Comparison of ENCODE assay signal across 26 cellular contexts in the genomic region with DNA sequence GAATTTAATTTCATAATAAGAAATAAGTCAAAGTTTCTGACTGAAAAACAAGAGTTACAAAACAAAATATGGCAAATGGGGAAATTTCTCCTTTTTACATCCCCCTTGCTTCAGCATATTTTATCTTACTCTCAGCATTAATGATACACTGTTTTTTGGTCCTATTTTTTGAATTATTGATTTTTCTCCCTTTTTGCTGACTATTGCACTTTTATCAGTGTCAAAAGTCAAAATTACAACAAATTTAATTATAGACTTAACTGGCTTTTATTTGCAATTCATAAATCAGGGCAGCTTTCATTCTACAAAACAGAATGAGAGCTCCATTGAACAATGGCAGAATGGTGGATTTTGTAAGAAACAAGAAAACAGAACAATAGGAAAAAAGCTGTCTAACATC.
DNase-seq lines count a peak whose midpoint lies in the region; ATAC-seq, FAIRE-seq and TF ChIP-seq lines count a peak whose summit lies in the region.
"Had no signal": no experiment of that assay in that cellular context is flagged by ENCODE, and none has a peak within 500 bp of the region (broad histone marks: within the 10 kb centered on the region; RNA-seq: fewer than 3 reads in every experiment).

No MANE protein-coding gene starts in this region.

- dilution Hi-C loops in IMR-90 (cut with HindIII; ENCODE audit: low sequenced_read_pairs, unreplicated experiment) = no loop called here

- no peak overlapping the region for H2BK120ac ChIP-seq in IMR-90 (ENCODE audit: low read depth, low read length)
- no peak overlapping the region for H2BK120ac ChIP-seq in H1 (replicated peaks; ENCODE audit: low read depth, low read length)

- H3K9me1 ChIP-seq in IMR-90 (ENCODE audit: insufficient read depth, low read length) = no peaks in the 10 kb centered on the region

- H3K23ac ChIP-seq in IMR-90 (ENCODE audit: low read depth, low read length) (no peak overlapping the region), H1 (ENCODE audit: insufficient read length) (no peak overlapping the region)

- H4K8ac ChIP-seq in IMR-90 (ENCODE audit: low read depth in 2 of 2, low read length in 2 of 2) (no peak overlapping the region), H1 (ENCODE audit: extremely low read depth, insufficient read depth, low read length) (no peak overlapping the region)

- intact Hi-C loops in HepG2 (cut with micrococcal nuclease; ENCODE audit: unreplicated experiment) = no loop called here
- intact Hi-C loops in right lobe of liver (cut with DNase I) = no loop called here
- intact Hi-C loops in IMR-90 (cut with micrococcal nuclease) = no loop called here

- H3K4me2 ChIP-seq in HepG2 (ENCODE audit: low read depth, low read length) (no peak overlapping the region), IMR-90 (ENCODE audit: low read depth, low read length) (no peak overlapping the region), H1 (ENCODE audit: insufficient read depth in 1 of 2, low read depth in 2 of 2, low read length in 2 of 2) (no peak overlapping the region)
- H3K4me2 ChIP-seq: BLaER1 had no signal

- H3K4me1 ChIP-seq in HepG2 (ENCODE audit: insufficient read depth, low read length) (no peaks in the 10 kb centered on the region), right lobe of liver (no peaks in the 10 kb centered on the region), IMR-90 (ENCODE audit: control insufficient read depth, insufficient read depth, low read length) (no peaks in the 10 kb centered on the region), H1 (replicated peaks in 1 of 4; ENCODE audit: control insufficient read depth in 3 of 4, insufficient read depth in 4 of 4, low read length in 3 of 4) (no peaks in the 10 kb centered on the region)
- H3K4me1 ChIP-seq: BLaER1 had no signal

- BruUV-seq in HepG2 (replicated peaks; lab: Mats Ljungman, UMichigan) (no TSS peak), IMR-90 (replicated peaks; lab: Mats Ljungman, UMichigan) (no TSS peak)

- H3K56ac ChIP-seq in IMR-90 (ENCODE audit: extremely low read depth, insufficient read depth, low read length) (no peak overlapping the region), H1 (replicated peaks; ENCODE audit: insufficient read length, low read depth, low read length) (no peak overlapping the region)

- H3K9ac ChIP-seq in HepG2 (ENCODE audit: insufficient read depth, low read depth, low read length) (no peak overlapping the region), IMR-90 (ENCODE audit: low read depth, low read length) (no peak overlapping the region), H1 (replicated peaks in 1 of 4; ENCODE audit: extremely low read depth in 1 of 4, low read depth in 3 of 4, low read length in 3 of 4) (no peak overlapping the region)
- H3K9ac ChIP-seq: BLaER1 had no signal

- no peak overlapping the region for H3K14ac ChIP-seq in IMR-90 (replicated peaks; ENCODE audit: low read depth, low read length)
- H3K14ac ChIP-seq in H1 (ENCODE audit: insufficient read length) = no peak overlapping the region

- no peak overlapping the region for H3K4ac ChIP-seq in IMR-90 (ENCODE audit: low read depth, low read length)
- no peak overlapping the region for H3K4ac ChIP-seq in H1 (replicated peaks; ENCODE audit: insufficient read length, low read depth, low read length)

- DNase-seq in HepG2 (ENCODE audit: low spot score) (no peak), right lobe of liver (no peak), IMR-90 (no peak), H1 (ENCODE audit: low read depth in 1 of 2, low spot score in 2 of 2) (no peak), NCI-H1436 (lab: John Stamatoyannopoulos, UW) (no peak), NCI-H446 (lab: John Stamatoyannopoulos, UW) (no peak)
- DNase-seq: ACHN; BE2C; C1 segment of cervical spinal cord; CD4-positive, alpha-beta memory T cell; CD4-positive, CD25-positive, alpha-beta regulatory T cell; CD8-positive, alpha-beta memory T cell; COR-L47; DMS 273 treated with DMSO at 0.1 percent for 48 hours; DMS153; DMS53; DMS79; DND-41; EL; GDM1 had no signal

- ATAC-seq in HepG2 (no peak), right lobe of liver (no peak), IMR-90 (ENCODE audit: low read depth) (no peak), GM21381 (IDR thresholded peaks at IDR 0.05; ENCODE audit: unreplicated experiment) (no peak)
- ATAC-seq: GM12878 had no signal

- H3K27ac ChIP-seq in HepG2 (ENCODE audit: extremely low read length, insufficient read depth, low read length) (no peak overlapping the region), right lobe of liver (no peak overlapping the region), IMR-90 (ENCODE audit: insufficient read depth, low read length) (no peak overlapping the region), H1 (ENCODE audit: low read depth, low read length) (no peak overlapping the region)
- H3K27ac ChIP-seq: 22Rv1, BLaER1 had no signal

- TF ChIP-seq POLR2A in HepG2 (IDR thresholded peaks at IDR 0.05; ENCODE audit: insufficient read depth in 1 of 2, low read depth in 2 of 2, low read length in 2 of 2) = no peak
- no peak for TF ChIP-seq POLR2A in right lobe of liver (IDR thresholded peaks at IDR 0.05)
- no peak for TF ChIP-seq POLR2A in IMR-90 (IDR thresholded peaks at IDR 0.05; ENCODE audit: low read depth, low read length)
- no peak for TF ChIP-seq POLR2A in H1 (IDR thresholded peaks at IDR 0.05; ENCODE audit: control extremely low read depth in 1 of 2, low read depth in 2 of 2, low read length in 2 of 2)

- H3K79me2 ChIP-seq in HepG2 (ENCODE audit: insufficient read depth, low read length) (no peaks in the 10 kb centered on the region), H1 (ENCODE audit: control insufficient read depth in 1 of 2, insufficient read depth in 2 of 2, low read length in 2 of 2) (no peaks in the 10 kb centered on the region)

- TF ChIP-seq CTCF in HepG2 (CRISPR knock-in tag; IDR thresholded peaks at IDR 0.05) = no peak
- TF ChIP-seq CTCF in right lobe of liver (IDR thresholded peaks at IDR 0.05) = no peak
- no peak for TF ChIP-seq CTCF in IMR-90 (conservative IDR thresholded peaks at IDR 0.05; ENCODE audit: low read depth, low read length)
- TF ChIP-seq CTCF in H1 (IDR thresholded peaks at IDR 0.05; ENCODE audit: control extremely low read depth in 1 of 3, insufficient read depth in 1 of 3, low read depth in 1 of 3, low read length in 3 of 3) = no peak

- H2AFZ ChIP-seq in HepG2 (ENCODE audit: low read length) (no peak overlapping the region), IMR-90 (replicated peaks; ENCODE audit: low read length, poor library complexity) (no peak overlapping the region), H1 (ENCODE audit: low read length) (no peak overlapping the region)

- no peaks in the 10 kb centered on the region for H3K23me2 ChIP-seq in H1 (ENCODE audit: low read depth, low read length)

- H2BK20ac ChIP-seq in IMR-90 (ENCODE audit: low read depth, low read length) = no peak overlapping the region
- H2BK20ac ChIP-seq in H1 (ENCODE audit: low read length) = no peak overlapping the region

- CTCF ChIA-PET in HepG2 (lab: Yijun Ruan, JAX; ENCODE audit: low intra/inter-chr PET ratio, low total read pairs) = no interaction called here
- CTCF ChIA-PET in IMR-90 (lab: Yijun Ruan, JAX) = interaction anchor here (0.9 kb wide), 1 partner anchor 367 kb away, joined by 4 read pairs; no protein-coding TSS in a partner anchor
- CTCF ChIA-PET in H1 (lab: Charles Lee; ENCODE audit: partially characterized antibody) = interaction anchor here (1.0 kb wide), 1 partner anchor 344 kb away, joined by 3 read pairs; no protein-coding TSS in a partner anchor

- TF ChIP-seq RAD21 in HepG2 (CRISPR knock-in tag; IDR thresholded peaks at IDR 0.05) (no peak), IMR-90 (IDR thresholded peaks at IDR 0.05; ENCODE audit: low read length) (no peak), H1 (IDR thresholded peaks at IDR 0.05 in 1 of 2, conservative IDR thresholded peaks at IDR 0.05 in 1 of 2; ENCODE audit: low read depth in 2 of 2, low read length in 2 of 2) (no peak)

- H4K20me1 ChIP-seq in HepG2 (ENCODE audit: insufficient read depth, low read length) (no peaks in the 10 kb centered on the region), IMR-90 (ENCODE audit: insufficient read depth, low read length) (no peaks in the 10 kb centered on the region), H1 (replicated peaks in 1 of 2; ENCODE audit: control insufficient read depth in 1 of 2, insufficient read depth in 2 of 2, low read length in 2 of 2) (no peaks in the 10 kb centered on the region)
- H4K20me1 ChIP-seq: BLaER1 had no signal

- H3K18ac ChIP-seq in IMR-90 (ENCODE audit: low read depth, low read length) = no peak overlapping the region
- no peak overlapping the region for H3K18ac ChIP-seq in H1 (ENCODE audit: extremely low read depth, low read length)

- no peak overlapping the region for H2AK9ac ChIP-seq in IMR-90 (replicated peaks; ENCODE audit: low read depth, low read length, poor library complexity)

- in situ Hi-C loops in HepG2 (cut with HindIII; ENCODE audit: extremely low pct_ligation_motif_present, low pct_unique_long_range_greater_than_20kb) (no loop called here), IMR-90 (cut with MboI; ENCODE audit: low sequenced_read_pairs) (no loop called here)

- H3K4me3 ChIP-seq in HepG2 (replicated peaks in 1 of 3; ENCODE audit: insufficient read depth in 1 of 3, low read depth in 2 of 3, low read length in 3 of 3) (no peak overlapping the region), right lobe of liver (no peak overlapping the region), IMR-90 (ENCODE audit: insufficient read depth, low read depth, low read length) (no peak overlapping the region), H1 (ENCODE audit: extremely low read depth in 1 of 4, insufficient read depth in 2 of 4, low read depth in 3 of 4, low read length in 4 of 4) (no peak overlapping the region)
- H3K4me3 ChIP-seq: BLaER1, GM12878 had no signal

- TF ChIP-seq EP300 in HepG2 (IDR thresholded peaks at IDR 0.05; ENCODE audit: low read depth in 2 of 2, low read length in 2 of 2) (no peak), HepG2 (CRISPR knock-in tag; IDR thresholded peaks at IDR 0.05; ENCODE audit: borderline replicate concordance) (no peak), H1 (IDR thresholded peaks at IDR 0.05; ENCODE audit: borderline replicate concordance in 1 of 2, low read depth in 2 of 2, low read length in 2 of 2) (no peak)

- H2BK12ac ChIP-seq in H1 (ENCODE audit: low read depth, low read length) = no peak overlapping the region

- no peaks in the 10 kb centered on the region for H3K79me1 ChIP-seq in IMR-90 (ENCODE audit: low read depth in 1 of 2, low read length in 2 of 2)
- no peaks in the 10 kb centered on the region for H3K79me1 ChIP-seq in H1 (ENCODE audit: low read depth, low read length)

- POLR2A ChIA-PET in HepG2 (lab: Yijun Ruan, JAX) (no interaction called here), IMR-90 (lab: Charles Lee; ENCODE audit: unreplicated experiment) (no interaction called here), H1 (lab: Charles Lee; ENCODE audit: partially characterized antibody) (no interaction called here)

- H3K27me3 ChIP-seq in HepG2 (ENCODE audit: control insufficient read depth in 1 of 2, insufficient read depth in 2 of 2, low read length in 2 of 2) (no peaks in the 10 kb centered on the region), right lobe of liver (no peaks in the 10 kb centered on the region), IMR-90 (ENCODE audit: control insufficient read depth, insufficient read depth, low read length) (no peaks in the 10 kb centered on the region), H1 (replicated peaks in 1 of 4; ENCODE audit: control insufficient read depth in 3 of 4, extremely low read depth in 1 of 4, insufficient read depth in 3 of 4, low read length in 3 of 4) (no peaks in the 10 kb centered on the region)
- H3K27me3 ChIP-seq: BE2C, BLaER1 had no signal

- H2BK15ac ChIP-seq in IMR-90 (ENCODE audit: low read depth, low read length) (no peak overlapping the region), H1 (ENCODE audit: low read length) (no peak overlapping the region)

- no peak overlapping the region for H2AK5ac ChIP-seq in IMR-90 (ENCODE audit: low read depth, low read length)
- no peak overlapping the region for H2AK5ac ChIP-seq in H1 (ENCODE audit: low read depth, low read length)

- H3K36me3 ChIP-seq in HepG2 (replicated peaks in 1 of 2; ENCODE audit: control insufficient read depth in 1 of 2, insufficient read depth in 2 of 2, low read length in 2 of 2) (no peaks in the 10 kb centered on the region), right lobe of liver (no peaks in the 10 kb centered on the region), IMR-90 (ENCODE audit: control insufficient read depth, insufficient read depth, low read length) (no peaks in the 10 kb centered on the region), H1 (ENCODE audit: control insufficient read depth in 2 of 4, insufficient read depth in 4 of 4, low read length in 3 of 4) (no peaks in the 10 kb centered on the region)
- H3K36me3 ChIP-seq: BE2C, BLaER1 had no signal

- FAIRE-seq in HepG2 (lab: Jason Lieb, UNC) (no peak), H1 (lab: Jason Lieb, UNC) (no peak)
- FAIRE-seq: GM12878, GM12892, GM18507 had no signal

- H3K9me3 ChIP-seq in HepG2 (ENCODE audit: low read length) (no peaks in the 10 kb centered on the region), right lobe of liver (no peaks in the 10 kb centered on the region), IMR-90 (ENCODE audit: control insufficient read depth, insufficient read depth, low read length) (no peaks in the 10 kb centered on the region), H1 (ENCODE audit: insufficient read depth in 2 of 2, low read depth in 1 of 2, low read length in 1 of 2) (no peaks in the 10 kb centered on the region)
- H3K9me3 ChIP-seq: BE2C, BLaER1 had no signal

- no peak overlapping the region for H4K5ac ChIP-seq in IMR-90 (ENCODE audit: low read depth, low read length)
- no peak overlapping the region for H4K5ac ChIP-seq in H1 (ENCODE audit: insufficient read length, low read depth, low read length)

- H4K91ac ChIP-seq in IMR-90 (ENCODE audit: insufficient read depth, low read depth, low read length) (no peak overlapping the region), H1 (replicated peaks; ENCODE audit: insufficient read length, low read length) (no peak overlapping the region)

- H2BK5ac ChIP-seq in IMR-90 (ENCODE audit: low read depth, low read length, poor library complexity, severe bottlenecking) (no peak overlapping the region), H1 (ENCODE audit: low read depth, low read length) (no peak overlapping the region)

Comparison
In these comparisons a context has a peak if more than half of its experiments do, and no peak if none do; other contexts are left out.
1. Of the 41 proteins assayed by ChIP-seq in both HepG2 and H1: peak only in HepG2: none; only in H1: none; in both: MAFK; in neither: 40.